Comparison of ENCODE assay signal across 9 cellular contexts in genomic region chr19:1850809-1851544, GRCh38. TPM values are rescaled to one million over a fixed set of nuclear protein-coding genes. Genes with fewer than 3 reads are reported as not detected.
DNase-seq lines count a peak whose midpoint lies in the region; ATAC-seq, FAIRE-seq and TF ChIP-seq lines count a peak whose summit lies in the region.
"Had no signal": no experiment of that assay in that cellular context is flagged by ENCODE, and none has a peak within 500 bp of the region (broad histone marks: within the 10 kb centered on the region; RNA-seq: fewer than 3 reads in every experiment).

No MANE protein-coding gene starts in this region.

- peak overlapping the region; percentile 22 for H4K8ac ChIP-seq in H1 (ENCODE audit: extremely low read depth, insufficient read depth, low read length)

- H3K4me1 Mint-ChIP-seq in activated naive CD4-positive, alpha-beta T cell treated with anti-CD3 and anti-CD28 coated beads, Interleukin-2, amount 50 U/mL, for 24 hours, result peaks cover 66% of the 10 kb centered on the region
- H3K4me1 Mint-ChIP-seq in activated naive CD4-positive, alpha-beta T cell treated with anti-CD3 and anti-CD28 coated beads, Interleukin-2, amount 10 ng/mL, durations not matched to agents 7 days and 5 days, result peaks cover 73% of the 10 kb centered on the region
- H3K4me1 Mint-ChIP-seq in stimulated activated effector memory CD8-positive, alpha-beta T cell treated with anti-CD3 and anti-CD28 coated beads, Interleukin-12 subunit alpha, Interleukin-12 subunit beta, amount 100 ng/mL, for 72 hours, result peaks cover 52% of the 10 kb centered on the region

- H3K9me3 Mint-ChIP-seq in activated naive CD4-positive, alpha-beta T cell treated with anti-CD3 and anti-CD28 coated beads, Interleukin-2, amount 50 U/mL, for 24 hours, result no peaks in the 10 kb centered on the region
- H3K9me3 Mint-ChIP-seq in activated naive CD4-positive, alpha-beta T cell treated with anti-CD3 and anti-CD28 coated beads, Interleukin-2, amount 10 ng/mL, durations not matched to agents 7 days and 5 days, result no peaks in the 10 kb centered on the region
- no peaks in the 10 kb centered on the region for H3K9me3 Mint-ChIP-seq in stimulated activated effector memory CD8-positive, alpha-beta T cell treated with anti-CD3 and anti-CD28 coated beads, Interleukin-12 subunit alpha, Interleukin-12 subunit beta, amount 100 ng/mL, for 72 hours

- peaks cover 20% of the 10 kb centered on the region for H3K79me2 ChIP-seq in OCI-LY1 (ENCODE audit: insufficient read depth, low read length)
- peaks cover 20 to 33% of the 10 kb centered on the region in 2 experiments for H3K79me2 ChIP-seq in H1 (ENCODE audit: control insufficient read depth in 1 of 2, insufficient read depth in 2 of 2, low read length in 2 of 2)

- no peak for ATAC-seq in stimulated activated effector memory CD8-positive, alpha-beta T cell treated with anti-CD3 and anti-CD28 coated beads, Interleukin-12 subunit alpha, Interleukin-12 subunit beta, amount 100 ng/mL, for 72 hours

- no peaks in the 10 kb centered on the region for H3K27me3 ChIP-seq in OCI-LY1 (ENCODE audit: insufficient read depth, low read length)
- no peaks in the 10 kb centered on the region for H3K27me3 ChIP-seq in H1 (replicated peaks in 1 of 4; ENCODE audit: control insufficient read depth in 3 of 4, extremely low read depth in 1 of 4, insufficient read depth in 3 of 4, low read length in 3 of 4)

- POLR2A ChIA-PET in H1 (lab: Charles Lee; ENCODE audit: partially characterized antibody), result interaction anchor here (1.2 to 1.3 kb wide), 2 partner anchors 10 to 14 kb away, joined by 3 to 4 read pairs; no protein-coding TSS in a partner anchor

- 83% methylated on average over 19 of the region's 23 CpGs; no CpG with 5 or more reads in 1 of the 2 experiments for WGBS in H1 (ENCODE audit: extremely low coverage in 1 of 2, insufficient coverage in 1 of 2, insufficient read length in 1 of 2, insufficient replicate concordance in 2 of 2, low coverage in 1 of 2, low lambda C conversion rate in 2 of 2, missing lambda C conversion rate in 1 of 2), 2 experiments
- 73% methylated on average over 23 of the region's 23 CpGs for WGBS in lower leg skin, 2 donors

- H4K91ac ChIP-seq in H1 (replicated peaks; ENCODE audit: insufficient read length, low read length), result no peak overlapping the region

- H3K9me3 ChIP-seq in OCI-LY1 (ENCODE audit: low read length) (no peaks in the 10 kb centered on the region), H1 (ENCODE audit: insufficient read depth in 2 of 2, low read depth in 1 of 2, low read length in 1 of 2) (no peaks in the 10 kb centered on the region)

- H4K20me1 ChIP-seq in OCI-LY1 (ENCODE audit: insufficient read depth, low read length) (no peaks in the 10 kb centered on the region), H1 (replicated peaks in 1 of 2; ENCODE audit: control insufficient read depth in 1 of 2, insufficient read depth in 2 of 2, low read length in 2 of 2) (peaks cover 14 to 22% of the 10 kb centered on the region in 2 experiments)

- CTCF ChIA-PET in activated naive CD4-positive, alpha-beta T cell treated with anti-CD3 and anti-CD28 coated beads, Interleukin-2, amount 10 ng/mL, durations not matched to agents 7 days and 5 days (lab: Charles Lee), result interaction anchor here (0.6 to 1.5 kb wide), 2 partner anchors 12 to 946 kb away, joined by 3 to 5 read pairs; no protein-coding TSS in a partner anchor
- CTCF ChIA-PET in H1 (lab: Charles Lee; ENCODE audit: partially characterized antibody), result interaction anchor here (0.8 to 2.5 kb wide), 7 partner anchors 7 to 55 kb away, joined by 3 to 14 read pairs (median 9); no protein-coding TSS in a partner anchor

- TF ChIP-seq EP300 in H1 (IDR thresholded peaks at IDR 0.05; ENCODE audit: borderline replicate concordance in 1 of 2, low read depth in 2 of 2, low read length in 2 of 2), result no peak

- H3K9me2 ChIP-seq in OCI-LY1 (ENCODE audit: low read depth, low read length), result no peaks in the 10 kb centered on the region

- H3K9ac ChIP-seq in OCI-LY1 (ENCODE audit: low read length) (no peak overlapping the region), H1 (replicated peaks in 1 of 4; ENCODE audit: extremely low read depth in 1 of 4, low read depth in 3 of 4, low read length in 3 of 4) (no peak overlapping the region)

- DNase-seq in activated naive CD4-positive, alpha-beta T cell treated with anti-CD3 and anti-CD28 coated beads, Interleukin-2, amount 10 ng/mL, durations not matched to agents 7 days and 5 days, result no peak
- DNase-seq in H1 (ENCODE audit: low read depth in 1 of 2, low spot score in 2 of 2), result no peak
- no peak for DNase-seq in stimulated activated effector memory CD8-positive, alpha-beta T cell treated with anti-CD3 and anti-CD28 coated beads, Interleukin-12 subunit alpha, Interleukin-12 subunit beta, amount 100 ng/mL, for 72 hours (ENCODE audit: low spot score in 2 of 2)
- DNase-seq in activated CD4-positive, CD25-positive, alpha-beta regulatory T cell (lab: John Stamatoyannopoulos, UW), result no peak
- DNase-seq in amygdala (lab: John Stamatoyannopoulos, UW), result no peak
- DNase-seq in lower leg skin (ENCODE audit: low spot score in 2 of 2), result no peak

- H3K4me1 ChIP-seq in OCI-LY1 (ENCODE audit: insufficient read depth, low read length, severe bottlenecking), result peaks cover 60% of the 10 kb centered on the region
- peaks cover 0 to 36% (median 28%) of the 10 kb centered on the region in 4 experiments; a peak in 6 of 7 replicates for H3K4me1 ChIP-seq in H1 (replicated peaks in 1 of 4; ENCODE audit: control insufficient read depth in 3 of 4, insufficient read depth in 4 of 4, low read length in 3 of 4)

- no peak overlapping the region for H2BK20ac ChIP-seq in H1 (ENCODE audit: low read length)

- H3K56ac ChIP-seq in H1 (replicated peaks; ENCODE audit: insufficient read length, low read depth, low read length), result no peak overlapping the region

- peak overlapping the region; percentile 39; the same call in 1 of the 2 replicates for H2BK12ac ChIP-seq in H1 (ENCODE audit: low read depth, low read length)

- H3K27ac Mint-ChIP-seq in activated naive CD4-positive, alpha-beta T cell treated with anti-CD3 and anti-CD28 coated beads, Interleukin-2, amount 50 U/mL, for 24 hours, result peak overlapping the region; percentile 62
- no peak overlapping the region for H3K27ac Mint-ChIP-seq in activated naive CD4-positive, alpha-beta T cell treated with anti-CD3 and anti-CD28 coated beads, Interleukin-2, amount 10 ng/mL, durations not matched to agents 7 days and 5 days
- H3K27ac Mint-ChIP-seq in stimulated activated effector memory CD8-positive, alpha-beta T cell treated with anti-CD3 and anti-CD28 coated beads, Interleukin-12 subunit alpha, Interleukin-12 subunit beta, amount 100 ng/mL, for 72 hours, result peak overlapping the region; percentile 92

- peak overlapping the region; percentile 74 for H3K4me3 Mint-ChIP-seq in activated naive CD4-positive, alpha-beta T cell treated with anti-CD3 and anti-CD28 coated beads, Interleukin-2, amount 50 U/mL, for 24 hours
- H3K4me3 Mint-ChIP-seq in activated naive CD4-positive, alpha-beta T cell treated with anti-CD3 and anti-CD28 coated beads, Interleukin-2, amount 10 ng/mL, durations not matched to agents 7 days and 5 days, result no peak overlapping the region
- H3K4me3 Mint-ChIP-seq in stimulated activated effector memory CD8-positive, alpha-beta T cell treated with anti-CD3 and anti-CD28 coated beads, Interleukin-12 subunit alpha, Interleukin-12 subunit beta, amount 100 ng/mL, for 72 hours, result no peak overlapping the region

- H3K27ac ChIP-seq in OCI-LY1 (ENCODE audit: low read depth, low read length, poor library complexity, severe bottlenecking) (no peak overlapping the region), H1 (ENCODE audit: low read depth, low read length) (no peak overlapping the region)
- H3K27ac ChIP-seq: coronary artery had no signal

- no peak overlapping the region for H2BK120ac ChIP-seq in H1 (replicated peaks; ENCODE audit: low read depth, low read length)

- H2AK5ac ChIP-seq in H1 (ENCODE audit: low read depth, low read length), result no peak overlapping the region

- H3K79me1 ChIP-seq in H1 (ENCODE audit: low read depth, low read length), result peaks cover 13% of the 10 kb centered on the region

- no peak overlapping the region for H3K4ac ChIP-seq in H1 (replicated peaks; ENCODE audit: insufficient read length, low read depth, low read length)

- no peak for TF ChIP-seq POLR2A in H1 (IDR thresholded peaks at IDR 0.05; ENCODE audit: control extremely low read depth in 1 of 2, low read depth in 2 of 2, low read length in 2 of 2)
- no peak for TF ChIP-seq POLR2A in lower leg skin (IDR thresholded peaks at IDR 0.05)

- TF ChIP-seq CTCF in OCI-LY1 (IDR thresholded peaks at IDR 0.05; ENCODE audit: low read length) (peak; percentile 55), H1 (IDR thresholded peaks at IDR 0.05; ENCODE audit: control extremely low read depth in 1 of 3, insufficient read depth in 1 of 3, low read depth in 1 of 3, low read length in 3 of 3) (peak; percentile 48 to 75 (median 74)), lower leg skin (IDR thresholded peaks at IDR 0.05) (no peak)

- H3K23ac ChIP-seq in H1 (ENCODE audit: insufficient read length), result no peak overlapping the region

- TF ChIP-seq RAD21 in H1 (IDR thresholded peaks at IDR 0.05 in 1 of 2, conservative IDR thresholded peaks at IDR 0.05 in 1 of 2; ENCODE audit: low read depth in 2 of 2, low read length in 2 of 2), result peak in 1 of 2 experiments; percentile 8; a peak in 1 of 4 replicates

- H3K4me3 ChIP-seq in OCI-LY1 (ENCODE audit: low read depth, low read length, poor library complexity, severe bottlenecking) (no peak overlapping the region), H1 (ENCODE audit: extremely low read depth in 1 of 4, insufficient read depth in 2 of 4, low read depth in 3 of 4, low read length in 4 of 4) (peak overlapping the region in 2 of 4 experiments; percentile 10 to 53; a peak in 3 of 8 replicates), lower leg skin (ENCODE audit: low read depth, poor library complexity, severe bottlenecking) (no peak overlapping the region)
- H3K4me3 ChIP-seq: coronary artery had no signal

- H2AFZ ChIP-seq in OCI-LY1 (ENCODE audit: low read length) (no peak overlapping the region), H1 (ENCODE audit: low read length) (no peak overlapping the region)

- intact Hi-C loops in lower leg skin (cut with DNase I; ENCODE audit: low total_unique reads), result no loop called here

- no peak overlapping the region for H4K5ac ChIP-seq in H1 (ENCODE audit: insufficient read length, low read depth, low read length)

- H3K18ac ChIP-seq in H1 (ENCODE audit: extremely low read depth, low read length), result no peak overlapping the region; the same call in 1 of the 2 replicates

- H3K27me3 Mint-ChIP-seq in activated naive CD4-positive, alpha-beta T cell treated with anti-CD3 and anti-CD28 coated beads, Interleukin-2, amount 50 U/mL, for 24 hours, result no peaks in the 10 kb centered on the region
- no peaks in the 10 kb centered on the region for H3K27me3 Mint-ChIP-seq in activated naive CD4-positive, alpha-beta T cell treated with anti-CD3 and anti-CD28 coated beads, Interleukin-2, amount 10 ng/mL, durations not matched to agents 7 days and 5 days

- H3K23me2 ChIP-seq in H1 (ENCODE audit: low read depth, low read length), result peaks cover 3% of the 10 kb centered on the region; the same call in 1 of the 2 replicates

- FAIRE-seq in H1 (lab: Jason Lieb, UNC), result no peak

- H3K4me2 ChIP-seq in OCI-LY1 (ENCODE audit: low read length) (no peak overlapping the region), H1 (ENCODE audit: insufficient read depth in 1 of 2, low read depth in 2 of 2, low read length in 2 of 2) (peak overlapping the region; percentile 37 to 58; a peak in 3 of 4 replicates)

- H2BK5ac ChIP-seq in H1 (ENCODE audit: low read depth, low read length), result 0 out of 2 replicates have a peak overlapping the region, but pooled peaks have one; percentile 35

- no peaks in the 10 kb centered on the region for H3F3A ChIP-seq in OCI-LY1 (ENCODE audit: insufficient read depth, low read length)

- H3K36me3 ChIP-seq in OCI-LY1 (ENCODE audit: insufficient read depth, low read length) (no peaks in the 10 kb centered on the region), H1 (ENCODE audit: control insufficient read depth in 2 of 4, insufficient read depth in 4 of 4, low read length in 3 of 4) (no peaks in the 10 kb centered on the region)

- H3K36me3 Mint-ChIP-seq in activated naive CD4-positive, alpha-beta T cell treated with anti-CD3 and anti-CD28 coated beads, Interleukin-2, amount 50 U/mL, for 24 hours, result no peaks in the 10 kb centered on the region
- H3K36me3 Mint-ChIP-seq in activated naive CD4-positive, alpha-beta T cell treated with anti-CD3 and anti-CD28 coated beads, Interleukin-2, amount 10 ng/mL, durations not matched to agents 7 days and 5 days, result peaks cover 7% of the 10 kb centered on the region
- peaks cover 25% of the 10 kb centered on the region for H3K36me3 Mint-ChIP-seq in stimulated activated effector memory CD8-positive, alpha-beta T cell treated with anti-CD3 and anti-CD28 coated beads, Interleukin-12 subunit alpha, Interleukin-12 subunit beta, amount 100 ng/mL, for 72 hours

- no peak overlapping the region for H3K14ac ChIP-seq in H1 (ENCODE audit: insufficient read length)

- H2BK15ac ChIP-seq in H1 (ENCODE audit: low read length), result no peak overlapping the region

RNA-seq across cellular contexts. Expression of gene REXO1, which starts 2.7 kb away (rescaled TPM):
- 42.4 and 44.3 TPM in 2 replicates for total RNA-seq in H1 (2021; fragmentation: NEBNext Ultra II Directional; extraction: Animal tissue kit (Norgen Biotek cat#: 25700))
- 44.3 and 69.6 TPM in 2 replicates for polyA plus RNA-seq in H1 (2011; rRNA removed)
- polyA plus RNA-seq in H1 (2011; cell fraction: cytosol; rRNA removed), result 21.3 TPM
- polyA plus RNA-seq in H1 (2011; cell fraction: nucleus; rRNA removed), result 69.2 TPM
- 35.1 to 44.9 TPM (median 43.7 TPM) in 4 replicates for polyA plus RNA-seq in H1 (2012, experiment 1 of 2)
- polyA plus RNA-seq in H1 (2012, experiment 2 of 2), result 33.4 TPM
- polyA plus RNA-seq in H1 (2013, experiment 1 of 2), result 22.8 TPM
- polyA plus RNA-seq in H1 (2013, experiment 2 of 2), result 21.3 TPM
- polyA minus RNA-seq in H1 (2011; rRNA and poly(A)+ RNA removed), result 18.8 and 19.5 TPM in 2 replicates
- 24.8 TPM for polyA minus RNA-seq in H1 (2011; cell fraction: cytosol; rRNA and poly(A)+ RNA removed)
- 20.1 TPM for polyA minus RNA-seq in H1 (2011; cell fraction: nucleus; rRNA and poly(A)+ RNA removed)
- 10 to 100 TPM; 32.9 to 51.1 (median 41.2) TPM for total RNA-seq in lower leg skin

RNA-seq across cellular contexts. Expression of gene KLF16, which starts 12.4 kb away (rescaled TPM):
- 45.9 and 53.2 TPM in 2 replicates for total RNA-seq in H1 (2021; fragmentation: NEBNext Ultra II Directional; extraction: Animal tissue kit (Norgen Biotek cat#: 25700))
- 14.3 and 44.7 TPM in 2 replicates for polyA plus RNA-seq in H1 (2011; rRNA removed)
- 15.0 TPM for polyA plus RNA-seq in H1 (2011; cell fraction: cytosol; rRNA removed)
- 29.0 TPM for polyA plus RNA-seq in H1 (2011; cell fraction: nucleus; rRNA removed)
- polyA plus RNA-seq in H1 (2012, experiment 1 of 2), result 15.6 to 26.7 TPM (median 23.8 TPM) in 4 replicates
- 21.5 TPM for polyA plus RNA-seq in H1 (2012, experiment 2 of 2)
- 27.2 TPM for polyA plus RNA-seq in H1 (2013, experiment 1 of 2)
- 28.5 TPM for polyA plus RNA-seq in H1 (2013, experiment 2 of 2)
- 1.1 and 2.2 TPM in 2 replicates for polyA minus RNA-seq in H1 (2011; rRNA and poly(A)+ RNA removed)
- polyA minus RNA-seq in H1 (2011; cell fraction: cytosol; rRNA and poly(A)+ RNA removed), result 32.1 TPM
- 10.4 TPM for polyA minus RNA-seq in H1 (2011; cell fraction: nucleus; rRNA and poly(A)+ RNA removed)
- total RNA-seq in lower leg skin, result 10 to 100 TPM in 3 of 4 donors, 1 to 10 TPM in 1; 9.0 to 16.2 (median 13.5) TPM

RNA-seq across cellular contexts. Expression of gene ABHD17A, which starts 34.3 kb away (rescaled TPM):
- total RNA-seq in H1 (2021; fragmentation: NEBNext Ultra II Directional; extraction: Animal tissue kit (Norgen Biotek cat#: 25700)), result 41.2 and 45.3 TPM in 2 replicates
- 87.4 and 98.0 TPM in 2 replicates for polyA plus RNA-seq in H1 (2011; rRNA removed)
- polyA plus RNA-seq in H1 (2011; cell fraction: cytosol; rRNA removed), result 60.4 TPM
- polyA plus RNA-seq in H1 (2011; cell fraction: nucleus; rRNA removed), result 86.1 TPM
- polyA plus RNA-seq in H1 (2012, experiment 1 of 2), result 15.8 to 35.0 TPM (median 33.1 TPM) in 4 replicates
- 33.7 TPM for polyA plus RNA-seq in H1 (2012, experiment 2 of 2)
- 35.1 TPM for polyA plus RNA-seq in H1 (2013, experiment 1 of 2)
- polyA plus RNA-seq in H1 (2013, experiment 2 of 2), result 34.7 TPM
- polyA minus RNA-seq in H1 (2011; rRNA and poly(A)+ RNA removed), result 8.1 and 11.4 TPM in 2 replicates
- polyA minus RNA-seq in H1 (2011; cell fraction: cytosol; rRNA and poly(A)+ RNA removed), result 24.5 TPM
- 18.1 TPM for polyA minus RNA-seq in H1 (2011; cell fraction: nucleus; rRNA and poly(A)+ RNA removed)
- 100 to 1,000 TPM; 154 to 201 (median 186) TPM for total RNA-seq in lower leg skin

RNA-seq across cellular contexts. Expression of gene ATP8B3, which starts 38.9 kb away (rescaled TPM):
- 2.9 and 4.1 TPM in 2 replicates for total RNA-seq in H1 (2021; fragmentation: NEBNext Ultra II Directional; extraction: Animal tissue kit (Norgen Biotek cat#: 25700))
- 9.3 and 10.0 TPM in 2 replicates for polyA plus RNA-seq in H1 (2011; rRNA removed)
- polyA plus RNA-seq in H1 (2011; cell fraction: cytosol; rRNA removed), result 9.1 TPM
- 19.8 TPM for polyA plus RNA-seq in H1 (2011; cell fraction: nucleus; rRNA removed)
- 4.2 to 8.7 TPM (median 7.7 TPM) in 4 replicates for polyA plus RNA-seq in H1 (2012, experiment 1 of 2)
- 4.7 TPM for polyA plus RNA-seq in H1 (2012, experiment 2 of 2)
- polyA plus RNA-seq in H1 (2013, experiment 1 of 2), result 5.4 TPM
- polyA plus RNA-seq in H1 (2013, experiment 2 of 2), result 4.9 TPM
- polyA minus RNA-seq in H1 (2011; rRNA and poly(A)+ RNA removed), result 4.7 and 7.9 TPM in 2 replicates
- polyA minus RNA-seq in H1 (2011; cell fraction: cytosol; rRNA and poly(A)+ RNA removed), result 5.4 TPM
- 5.2 TPM for polyA minus RNA-seq in H1 (2011; cell fraction: nucleus; rRNA and poly(A)+ RNA removed)
- total RNA-seq in lower leg skin, result 1 to 10 TPM in 1 of 4 donors, under 1 TPM in 3; 0.30 to 1.2 (median 0.66) TPM

RNA-seq across cellular contexts. Expression of gene ADAT3, which starts 54.2 kb away (rescaled TPM):
- total RNA-seq in H1 (2021; fragmentation: NEBNext Ultra II Directional; extraction: Animal tissue kit (Norgen Biotek cat#: 25700)), result 10.2 and 10.8 TPM in 2 replicates
- 5.4 and 9.8 TPM in 2 replicates for polyA plus RNA-seq in H1 (2011; rRNA removed)
- 3.8 TPM for polyA plus RNA-seq in H1 (2011; cell fraction: cytosol; rRNA removed)
- 8.3 TPM for polyA plus RNA-seq in H1 (2011; cell fraction: nucleus; rRNA removed)
- polyA plus RNA-seq in H1 (2012, experiment 1 of 2), result 2.4 to 6.3 TPM (median 5.5 TPM) in 4 replicates
- polyA plus RNA-seq in H1 (2012, experiment 2 of 2), result 4.1 TPM
- 7.0 TPM for polyA plus RNA-seq in H1 (2013, experiment 1 of 2)
- 6.6 TPM for polyA plus RNA-seq in H1 (2013, experiment 2 of 2)
- polyA minus RNA-seq in H1 (2011; rRNA and poly(A)+ RNA removed), result 1.0 TPM in 1 of 2 replicates, not detected in the other
- 7.4 TPM for polyA minus RNA-seq in H1 (2011; cell fraction: cytosol; rRNA and poly(A)+ RNA removed)
- 7.8 TPM for polyA minus RNA-seq in H1 (2011; cell fraction: nucleus; rRNA and poly(A)+ RNA removed)
- total RNA-seq in lower leg skin, result 10 to 100 TPM; 20.1 to 27.3 (median 25.7) TPM

Comparison
In these comparisons a context has a peak if more than half of its experiments do, and no peak if none do; other contexts are left out.
1. CTCF ChIP-seq: peak in OCI-LY1 (single experiment) and H1 (3 of 3); none in lower leg skin (0 of 3).